24 cellular contexts compared by ENCODE assay signal in genomic region chr1:197423006-197423405, GRCh38.
DNase-seq lines count a peak whose midpoint lies in the region; FAIRE-seq and TF ChIP-seq lines count a peak whose summit lies in the region.
"Had no signal": no experiment of that assay in that cellular context is flagged by ENCODE, and none has a peak within 500 bp of the region (broad histone marks: within the 10 kb centered on the region; RNA-seq: fewer than 3 reads in every experiment).

No MANE protein-coding gene starts in this region.

- 79% methylated on average over 1 of the region's 1 CpG for WGBS in mammary epithelial cell (ENCODE audit: low coverage, missing lambda C conversion rate)

- no peaks in the 10 kb centered on the region for H3K36me3 Mint-ChIP-seq in MCF 10A (ENCODE audit: insufficient read depth, unreplicated experiment)

- CTCF ChIA-PET in MCF 10A (lab: Yijun Ruan, JAX) (interaction anchor here (1.4 kb wide), 1 partner anchor 39 kb away, joined by 4 read pairs; no protein-coding TSS in a partner anchor), mammary epithelial cell (lab: Charles Lee; ENCODE audit: low non-redundant PET) (interaction anchor here (0.6 kb wide), 1 partner anchor 484 kb away, joined by 6 read pairs; no protein-coding TSS in a partner anchor)

- H3K4me2 ChIP-seq in mammary epithelial cell (ENCODE audit: insufficient read depth, low read depth, low read length), result no peak overlapping the region

- no peaks in the 10 kb centered on the region for H4K20me1 ChIP-seq in mammary epithelial cell (ENCODE audit: insufficient read depth, low read length)

- DNase-seq in MCF 10A (ENCODE audit: unreplicated experiment), result peak; percentile 78
- DNase-seq in mammary epithelial cell, result no peak
- DNase-seq in fibroblast of mammary gland (ENCODE audit: low read depth), result peak; percentile 69
- peak; percentile 33 for DNase-seq in stromal cell of bone marrow (ENCODE audit: low read depth)
- DNase-seq in SJCRH30, result no peak
- no peak for DNase-seq in frontal cortex (ENCODE audit: low spot score in 2 of 2)
- no peak for DNase-seq in central memory CD4-positive, alpha-beta T cell
- DNase-seq: 8988T; activated CD4-positive, alpha-beta T cell treated with anti-CD3 and anti-CD28 coated beads, Interleukin-2, amount 10 ng/mL, durations not matched to agents 24 days and 14 days; activated CD8-positive, alpha-beta memory T cell treated with anti-CD3 and anti-CD28 coated beads, Interleukin-2, amount 50 U/mL, for 48 hours; glutamatergic neuron; KG1; NCI-H1092; NCI-H2081; NCI-H510A treated with DMSO at 0.1 percent for 48 hours; psoas muscle; spleen; SW 1271; uterus had no signal

- H3K79me2 ChIP-seq in mammary epithelial cell (ENCODE audit: insufficient read depth, low read length), result no peaks in the 10 kb centered on the region

- H3K4me3 Mint-ChIP-seq in MCF 10A (ENCODE audit: unreplicated experiment), result no peak overlapping the region
- H3K4me3 Mint-ChIP-seq: activated CD4-positive, alpha-beta T cell treated with anti-CD3 and anti-CD28 coated beads, Interleukin-2, amount 10 ng/mL, durations not matched to agents 24 days and 14 days; dendritic cell treated with granulocyte-macrophage colony-stimulating factor and Interleukin-4, amounts not matched to agents 40 ng/mL and 50 ng/mL, for 4 days; neural crest cell had no signal

- TF ChIP-seq CTCF in MCF 10A (IDR thresholded peaks at IDR 0.05; ENCODE audit: unreplicated experiment) (no peak), mammary epithelial cell (conservative IDR thresholded peaks at IDR 0.05 in 1 of 2, IDR thresholded peaks at IDR 0.05 in 1 of 2; ENCODE audit: extremely low read depth in 1 of 2, insufficient read depth in 1 of 2, low read depth in 1 of 2, low read length in 2 of 2) (no peak), fibroblast of mammary gland (conservative IDR thresholded peaks at IDR 0.05; ENCODE audit: control insufficient read depth, insufficient read depth, low read depth, low read length) (no peak)

- H3K36me3 ChIP-seq in mammary epithelial cell (ENCODE audit: insufficient read depth, low read length) (no peaks in the 10 kb centered on the region), SJCRH30 (no peaks in the 10 kb centered on the region)
- H3K36me3 ChIP-seq: ascending aorta, spleen, uterus had no signal

- intact Hi-C loops in MCF 10A (cut with micrococcal nuclease), result no loop called here
- intact Hi-C loops in mammary epithelial cell (cut with micrococcal nuclease), result no loop called here

- BruUV-seq in MCF 10A (replicated peaks; lab: Mats Ljungman, UMichigan), result no TSS peak
- no TSS peak for BruUV-seq in mammary epithelial cell (replicated peaks; lab: Mats Ljungman, UMichigan)

- H3K27ac Mint-ChIP-seq in MCF 10A (ENCODE audit: low read depth, unreplicated experiment), result no peak overlapping the region
- H3K27ac Mint-ChIP-seq: activated CD4-positive, alpha-beta T cell treated with anti-CD3 and anti-CD28 coated beads, Interleukin-2, amount 10 ng/mL, durations not matched to agents 24 days and 14 days; dendritic cell treated with granulocyte-macrophage colony-stimulating factor and Interleukin-4, amounts not matched to agents 40 ng/mL and 50 ng/mL, for 4 days had no signal

- dilution Hi-C loops in mammary epithelial cell (cut with HindIII; ENCODE audit: low sequenced_read_pairs), result no loop called here

- H3K4me1 ChIP-seq in mammary epithelial cell (ENCODE audit: insufficient read depth, low read length) (no peaks in the 10 kb centered on the region), SJCRH30 (no peaks in the 10 kb centered on the region)
- H3K4me1 ChIP-seq: ascending aorta, psoas muscle, spleen, uterus had no signal

- H3K27me3 Mint-ChIP-seq in MCF 10A (ENCODE audit: insufficient read depth, unreplicated experiment), result no peaks in the 10 kb centered on the region
- H3K27me3 Mint-ChIP-seq: dendritic cell treated with granulocyte-macrophage colony-stimulating factor and Interleukin-4, amounts not matched to agents 40 ng/mL and 50 ng/mL, for 4 days had no signal

- H3K9me3 ChIP-seq in mammary epithelial cell (replicated peaks; ENCODE audit: insufficient read depth, low read length), result no peaks in the 10 kb centered on the region
- no peaks in the 10 kb centered on the region for H3K9me3 ChIP-seq in SJCRH30 (replicated peaks)
- H3K9me3 ChIP-seq: ascending aorta, psoas muscle, spleen, uterus had no signal

- H3K27me3 ChIP-seq in mammary epithelial cell (ENCODE audit: insufficient read depth, low read length), result no peaks in the 10 kb centered on the region
- no peaks in the 10 kb centered on the region for H3K27me3 ChIP-seq in SJCRH30
- H3K27me3 ChIP-seq: ascending aorta, spleen, uterus had no signal

- FAIRE-seq in TTC549 (lab: Jason Lieb, UNC) (peak; percentile 32), frontal cortex (lab: Jason Lieb, UNC) (no peak)
- FAIRE-seq: endothelial cell of umbilical vein had no signal

- POLR2A ChIA-PET in MCF 10A (lab: Yijun Ruan, JAX), result no interaction called here

- no peak overlapping the region for H3K9ac ChIP-seq in mammary epithelial cell (ENCODE audit: insufficient read depth, low read length)

- H3K4me1 Mint-ChIP-seq in MCF 10A (ENCODE audit: insufficient read depth, unreplicated experiment), result peaks cover 4% of the 10 kb centered on the region
- H3K4me1 Mint-ChIP-seq: activated CD4-positive, alpha-beta T cell treated with anti-CD3 and anti-CD28 coated beads, Interleukin-2, amount 10 ng/mL, durations not matched to agents 24 days and 14 days; neural crest cell had no signal

- H3K9me3 Mint-ChIP-seq in MCF 10A (ENCODE audit: unreplicated experiment), result no peaks in the 10 kb centered on the region
- H3K9me3 Mint-ChIP-seq: activated CD4-positive, alpha-beta T cell treated with anti-CD3 and anti-CD28 coated beads, Interleukin-2, amount 10 ng/mL, durations not matched to agents 24 days and 14 days; dendritic cell treated with granulocyte-macrophage colony-stimulating factor and Interleukin-4, amounts not matched to agents 40 ng/mL and 50 ng/mL, for 4 days; neural crest cell had no signal

- no peak overlapping the region for H3K4me3 ChIP-seq in mammary epithelial cell (replicated peaks in 1 of 3; ENCODE audit: insufficient read depth in 1 of 3, low read depth in 2 of 3, low read length in 3 of 3)
- no peak overlapping the region for H3K4me3 ChIP-seq in fibroblast of mammary gland (ENCODE audit: control insufficient read depth, low read depth, low read length)
- H3K4me3 ChIP-seq in SJCRH30, result no peak overlapping the region
- H3K4me3 ChIP-seq: ascending aorta, psoas muscle, spleen, uterus had no signal

- in situ Hi-C loops in mammary epithelial cell (cut with MboI; ENCODE audit: low sequenced_read_pairs in 2 of 2), result no loop called here

- no peak overlapping the region for H2AFZ ChIP-seq in mammary epithelial cell (ENCODE audit: low read depth, low read length)

- H3K27ac ChIP-seq in mammary epithelial cell (ENCODE audit: insufficient read depth, low read depth, low read length) (no peak overlapping the region), SJCRH30 (no peak overlapping the region)
- H3K27ac ChIP-seq: ascending aorta, psoas muscle, spleen, uterus had no signal

Comparison
In these comparisons a context has a peak if more than half of its experiments do, and no peak if none do; other contexts are left out.
1. DNase-seq: peak in MCF 10A (single experiment), fibroblast of mammary gland (single experiment) and stromal cell of bone marrow (single experiment); none in mammary epithelial cell (single experiment), SJCRH30 (0 of 2), frontal cortex (0 of 2) and central memory CD4-positive, alpha-beta T cell (single experiment).